Comparison of ENCODE assay signal across 1 cellular context in the genomic region with DNA sequence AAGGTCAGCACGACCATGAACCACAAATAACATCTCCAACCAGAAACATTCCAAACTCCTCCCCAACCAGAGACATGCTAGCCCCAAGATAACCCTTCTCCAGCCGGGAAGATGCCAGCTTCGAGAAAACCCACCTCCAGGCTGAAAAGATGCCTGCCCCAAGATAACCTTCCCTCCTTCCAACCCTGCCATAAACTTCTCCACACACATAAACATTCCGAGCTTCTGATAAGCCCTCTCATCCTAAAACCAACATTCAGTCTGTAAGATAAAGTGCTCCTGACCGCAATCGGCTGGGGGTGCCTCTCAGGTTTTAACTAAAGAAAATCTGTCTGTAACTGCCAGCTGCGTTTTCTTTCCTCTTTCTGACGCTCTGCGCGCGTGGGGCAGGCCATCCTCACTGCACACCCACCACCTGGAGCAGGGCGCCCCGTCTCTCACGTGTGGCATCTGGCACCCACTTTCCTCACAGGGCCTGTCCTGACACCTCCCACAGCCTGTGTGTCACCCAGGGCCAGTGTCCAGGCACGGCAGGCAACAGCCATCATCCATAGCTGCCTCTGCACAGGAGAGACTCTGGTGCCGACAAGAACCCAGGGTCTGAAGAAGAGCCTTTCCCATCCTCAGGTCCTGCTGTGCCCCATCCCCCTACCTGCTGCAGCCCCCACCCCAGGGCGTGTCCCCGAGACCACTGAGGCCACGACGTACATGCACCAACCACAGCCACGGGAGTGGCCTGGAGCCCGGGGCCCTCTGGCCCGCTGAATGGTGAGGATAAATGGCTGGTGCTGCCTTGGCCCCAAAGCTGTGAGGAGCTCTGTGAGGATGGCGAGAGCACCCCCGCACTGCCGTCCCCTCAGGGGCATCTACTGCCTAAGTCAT.
TF ChIP-seq lines count a peak whose summit lies in the region.

No MANE protein-coding gene starts in this region.

TF ChIP-seq in K562, 482 proteins besides CTCF, POLR2A, EP300 and RAD21 (continued from another document and continues in another):
- TF ChIP-seq YY1 (IDR thresholded peaks at IDR 0.05; ENCODE audit: borderline replicate concordance in 1 of 3, control insufficient read depth in 1 of 3, extremely low read depth in 1 of 3, insufficient read depth in 3 of 3, insufficient read length in 1 of 3, insufficient replicate concordance in 2 of 3, low read depth in 1 of 3, low read length in 2 of 3) (no peak), NCOA2 (IDR thresholded peaks at IDR 0.05; ENCODE audit: partially characterized antibody in 2 of 2) (no peak), BCL6 (CRISPR knock-in tag; IDR thresholded peaks at IDR 0.05) (no peak), ESRRA (IDR thresholded peaks at IDR 0.05; ENCODE audit: borderline replicate concordance, low read depth) (peak; percentile 92; the same call in 1 of the 2 replicates), ZNF311 (CRISPR knock-in tag; IDR thresholded peaks at IDR 0.05) (no peak), NFE2 (IDR thresholded peaks at IDR 0.05; ENCODE audit: low read depth) (no peak), NELFE (IDR thresholded peaks at IDR 0.05; ENCODE audit: insufficient read depth, insufficient read length) (no peak), KAT2B (IDR thresholded peaks at IDR 0.05; ENCODE audit: low read depth, low read length) (no peak), FIP1L1 (IDR thresholded peaks at IDR 0.05; ENCODE audit: low read depth, low read length, poor library complexity, severe bottlenecking) (no peak), SNRNP70 (optimal IDR thresholded peaks at IDR 0.05; ENCODE audit: low read depth, low read length) (no peak), BRD4 (IDR thresholded peaks at IDR 0.05) (no peak), XRCC4 (IDR thresholded peaks at IDR 0.05; ENCODE audit: extremely low read depth, insufficient read depth, insufficient read length) (no peak), TARDBP (IDR thresholded peaks at IDR 0.05) (no peak), HOXB6 (CRISPR knock-in tag; IDR thresholded peaks at IDR 0.05; ENCODE audit: borderline replicate concordance) (no peak), KAT7 (CRISPR knock-in tag; IDR thresholded peaks at IDR 0.05; ENCODE audit: borderline replicate concordance) (no peak), TAF15 (IDR thresholded peaks at IDR 0.05; ENCODE audit: low read depth, low read length) (no peak), KDM4B (IDR thresholded peaks at IDR 0.05; ENCODE audit: borderline replicate concordance in 2 of 2, low read depth in 1 of 2) (no peak), RFX5 (IDR thresholded peaks at IDR 0.05; ENCODE audit: low read depth, low read length) (no peak), TBP (optimal IDR thresholded peaks at IDR 0.05; ENCODE audit: low read depth, low read length) (no peak), FOXJ3 (CRISPR knock-in tag; IDR thresholded peaks at IDR 0.05) (no peak), TBL1XR1 (IDR thresholded peaks at IDR 0.05; ENCODE audit: low read length in 2 of 2) (peak in 1 of 2 experiments; percentile 74; a peak in 1 of 4 replicates), ETV1 (tag; conservative IDR thresholded peaks at IDR 0.05; ENCODE audit: low read depth) (no peak), CBX5 (IDR thresholded peaks at IDR 0.05; ENCODE audit: borderline replicate concordance, low read depth) (no peak), MAZ (CRISPR knock-in tag; conservative IDR thresholded peaks at IDR 0.05 in 1 of 2, IDR thresholded peaks at IDR 0.05 in 1 of 2) (peak in 1 of 2 experiments; percentile 23; a peak in 1 of 4 replicates), ZNF717 (CRISPR knock-in tag; IDR thresholded peaks at IDR 0.05) (no peak), GATA2 (CRISPR knock-in tag; IDR thresholded peaks at IDR 0.05) (peak; percentile 48; the same call in 1 of the 2 replicates)
- TF ChIP-seq, protein P1, sequence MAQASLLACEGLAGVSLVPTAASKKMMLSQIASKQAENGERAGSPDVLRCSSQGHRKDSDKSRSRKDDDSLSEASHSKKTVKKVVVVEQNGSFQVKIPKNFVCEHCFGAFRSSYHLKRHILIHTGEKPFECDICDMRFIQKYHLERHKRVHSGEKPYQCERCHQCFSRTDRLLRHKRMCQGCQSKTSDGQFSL (CRISPR knock-in tag; IDR thresholded peaks at IDR 0.05): no peak
- TF ChIP-seq, protein P1 (tag; IDR thresholded peaks at IDR 0.05): no peak
- TF ChIP-seq, protein P2, sequence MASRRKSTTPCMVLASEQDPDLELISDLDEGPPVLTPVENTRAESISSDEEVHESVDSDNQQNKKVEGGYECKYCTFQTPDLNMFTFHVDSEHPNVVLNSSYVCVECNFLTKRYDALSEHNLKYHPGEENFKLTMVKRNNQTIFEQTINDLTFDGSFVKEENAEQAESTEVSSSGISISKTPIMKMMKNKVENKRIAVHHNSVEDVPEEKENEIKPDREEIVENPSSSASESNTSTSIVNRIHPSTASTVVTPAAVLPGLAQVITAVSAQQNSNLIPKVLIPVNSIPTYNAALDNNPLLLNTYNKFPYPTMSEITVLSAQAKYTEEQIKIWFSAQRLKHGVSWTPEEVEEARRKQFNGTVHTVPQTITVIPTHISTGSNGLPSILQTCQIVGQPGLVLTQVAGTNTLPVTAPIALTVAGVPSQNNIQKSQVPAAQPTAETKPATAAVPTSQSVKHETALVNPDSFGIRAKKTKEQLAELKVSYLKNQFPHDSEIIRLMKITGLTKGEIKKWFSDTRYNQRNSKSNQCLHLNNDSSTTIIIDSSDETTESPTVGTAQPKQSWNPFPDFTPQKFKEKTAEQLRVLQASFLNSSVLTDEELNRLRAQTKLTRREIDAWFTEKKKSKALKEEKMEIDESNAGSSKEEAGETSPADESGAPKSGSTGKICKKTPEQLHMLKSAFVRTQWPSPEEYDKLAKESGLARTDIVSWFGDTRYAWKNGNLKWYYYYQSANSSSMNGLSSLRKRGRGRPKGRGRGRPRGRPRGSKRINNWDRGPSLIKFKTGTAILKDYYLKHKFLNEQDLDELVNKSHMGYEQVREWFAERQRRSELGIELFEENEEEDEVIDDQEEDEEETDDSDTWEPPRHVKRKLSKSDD (conservative IDR thresholded peaks at IDR 0.05; ENCODE audit: low read length): no peak
- TF ChIP-seq, protein P3, sequence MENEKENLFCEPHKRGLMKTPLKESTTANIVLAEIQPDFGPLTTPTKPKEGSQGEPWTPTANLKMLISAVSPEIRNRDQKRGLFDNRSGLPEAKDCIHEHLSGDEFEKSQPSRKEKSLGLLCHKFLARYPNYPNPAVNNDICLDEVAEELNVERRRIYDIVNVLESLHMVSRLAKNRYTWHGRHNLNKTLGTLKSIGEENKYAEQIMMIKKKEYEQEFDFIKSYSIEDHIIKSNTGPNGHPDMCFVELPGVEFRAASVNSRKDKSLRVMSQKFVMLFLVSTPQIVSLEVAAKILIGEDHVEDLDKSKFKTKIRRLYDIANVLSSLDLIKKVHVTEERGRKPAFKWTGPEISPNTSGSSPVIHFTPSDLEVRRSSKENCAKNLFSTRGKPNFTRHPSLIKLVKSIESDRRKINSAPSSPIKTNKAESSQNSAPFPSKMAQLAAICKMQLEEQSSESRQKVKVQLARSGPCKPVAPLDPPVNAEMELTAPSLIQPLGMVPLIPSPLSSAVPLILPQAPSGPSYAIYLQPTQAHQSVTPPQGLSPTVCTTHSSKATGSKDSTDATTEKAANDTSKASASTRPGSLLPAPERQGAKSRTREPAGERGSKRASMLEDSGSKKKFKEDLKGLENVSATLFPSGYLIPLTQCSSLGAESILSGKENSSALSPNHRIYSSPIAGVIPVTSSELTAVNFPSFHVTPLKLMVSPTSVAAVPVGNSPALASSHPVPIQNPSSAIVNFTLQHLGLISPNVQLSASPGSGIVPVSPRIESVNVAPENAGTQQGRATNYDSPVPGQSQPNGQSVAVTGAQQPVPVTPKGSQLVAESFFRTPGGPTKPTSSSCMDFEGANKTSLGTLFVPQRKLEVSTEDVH (IDR thresholded peaks at IDR 0.05; ENCODE audit: low read depth, partially characterized antibody): peak; percentile 44
- TF ChIP-seq, protein P4, sequence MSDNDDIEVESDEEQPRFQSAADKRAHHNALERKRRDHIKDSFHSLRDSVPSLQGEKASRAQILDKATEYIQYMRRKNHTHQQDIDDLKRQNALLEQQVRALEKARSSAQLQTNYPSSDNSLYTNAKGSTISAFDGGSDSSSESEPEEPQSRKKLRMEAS (CRISPR knock-in tag; IDR thresholded peaks at IDR 0.05): no peak
- TF ChIP-seq, protein P5, sequence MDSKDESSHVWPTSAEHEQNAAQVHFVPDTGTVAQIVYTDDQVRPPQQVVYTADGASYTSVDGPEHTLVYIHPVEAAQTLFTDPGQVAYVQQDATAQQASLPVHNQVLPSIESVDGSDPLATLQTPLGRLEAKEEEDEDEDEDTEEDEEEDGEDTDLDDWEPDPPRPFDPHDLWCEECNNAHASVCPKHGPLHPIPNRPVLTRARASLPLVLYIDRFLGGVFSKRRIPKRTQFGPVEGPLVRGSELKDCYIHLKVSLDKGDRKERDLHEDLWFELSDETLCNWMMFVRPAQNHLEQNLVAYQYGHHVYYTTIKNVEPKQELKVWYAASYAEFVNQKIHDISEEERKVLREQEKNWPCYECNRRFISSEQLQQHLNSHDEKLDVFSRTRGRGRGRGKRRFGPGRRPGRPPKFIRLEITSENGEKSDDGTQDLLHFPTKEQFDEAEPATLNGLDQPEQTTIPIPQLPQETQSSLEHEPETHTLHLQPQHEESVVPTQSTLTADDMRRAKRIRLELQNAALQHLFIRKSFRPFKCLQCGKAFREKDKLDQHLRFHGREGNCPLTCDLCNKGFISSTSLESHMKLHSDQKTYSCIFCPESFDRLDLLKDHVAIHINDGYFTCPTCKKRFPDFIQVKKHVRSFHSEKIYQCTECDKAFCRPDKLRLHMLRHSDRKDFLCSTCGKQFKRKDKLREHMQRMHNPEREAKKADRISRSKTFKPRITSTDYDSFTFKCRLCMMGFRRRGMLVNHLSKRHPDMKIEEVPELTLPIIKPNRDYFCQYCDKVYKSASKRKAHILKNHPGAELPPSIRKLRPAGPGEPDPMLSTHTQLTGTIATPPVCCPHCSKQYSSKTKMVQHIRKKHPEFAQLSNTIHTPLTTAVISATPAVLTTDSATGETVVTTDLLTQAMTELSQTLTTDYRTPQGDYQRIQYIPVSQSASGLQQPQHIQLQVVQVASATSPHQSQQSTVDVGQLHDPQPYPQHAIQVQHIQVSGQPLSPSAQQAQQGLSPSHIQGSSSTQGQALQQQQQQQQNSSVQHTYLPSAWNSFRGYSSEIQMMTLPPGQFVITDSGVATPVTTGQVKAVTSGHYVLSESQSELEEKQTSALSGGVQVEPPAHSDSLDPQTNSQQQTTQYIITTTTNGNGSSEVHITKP (IDR thresholded peaks at IDR 0.05; ENCODE audit: partially characterized antibody): no peak
- TF ChIP-seq, protein P6, sequence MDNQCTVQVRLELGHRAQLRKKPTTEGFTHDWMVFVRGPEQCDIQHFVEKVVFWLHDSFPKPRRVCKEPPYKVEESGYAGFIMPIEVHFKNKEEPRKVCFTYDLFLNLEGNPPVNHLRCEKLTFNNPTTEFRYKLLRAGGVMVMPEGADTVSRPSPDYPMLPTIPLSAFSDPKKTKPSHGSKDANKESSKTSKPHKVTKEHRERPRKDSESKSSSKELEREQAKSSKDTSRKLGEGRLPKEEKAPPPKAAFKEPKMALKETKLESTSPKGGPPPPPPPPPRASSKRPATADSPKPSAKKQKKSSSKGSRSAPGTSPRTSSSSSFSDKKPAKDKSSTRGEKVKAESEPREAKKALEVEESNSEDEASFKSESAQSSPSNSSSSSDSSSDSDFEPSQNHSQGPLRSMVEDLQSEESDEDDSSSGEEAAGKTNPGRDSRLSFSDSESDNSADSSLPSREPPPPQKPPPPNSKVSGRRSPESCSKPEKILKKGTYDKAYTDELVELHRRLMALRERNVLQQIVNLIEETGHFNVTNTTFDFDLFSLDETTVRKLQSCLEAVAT (IDR thresholded peaks at IDR 0.05): peak in 1 of 2 experiments; percentile 93; a peak in 2 of 4 replicates
- TF ChIP-seq, protein P7, sequence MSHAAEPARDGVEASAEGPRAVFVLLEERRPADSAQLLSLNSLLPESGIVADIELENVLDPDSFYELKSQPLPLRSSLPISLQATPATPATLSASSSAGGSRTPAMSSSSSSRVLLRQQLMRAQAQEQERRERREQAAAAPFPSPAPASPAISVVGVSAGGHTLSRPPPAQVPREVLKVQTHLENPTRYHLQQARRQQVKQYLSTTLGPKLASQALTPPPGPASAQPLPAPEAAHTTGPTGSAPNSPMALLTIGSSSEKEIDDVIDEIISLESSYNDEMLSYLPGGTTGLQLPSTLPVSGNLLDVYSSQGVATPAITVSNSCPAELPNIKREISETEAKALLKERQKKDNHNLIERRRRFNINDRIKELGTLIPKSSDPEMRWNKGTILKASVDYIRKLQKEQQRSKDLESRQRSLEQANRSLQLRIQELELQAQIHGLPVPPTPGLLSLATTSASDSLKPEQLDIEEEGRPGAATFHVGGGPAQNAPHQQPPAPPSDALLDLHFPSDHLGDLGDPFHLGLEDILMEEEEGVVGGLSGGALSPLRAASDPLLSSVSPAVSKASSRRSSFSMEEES (CRISPR knock-in tag; IDR thresholded peaks at IDR 0.05): no peak
- TF ChIP-seq, protein P8, sequence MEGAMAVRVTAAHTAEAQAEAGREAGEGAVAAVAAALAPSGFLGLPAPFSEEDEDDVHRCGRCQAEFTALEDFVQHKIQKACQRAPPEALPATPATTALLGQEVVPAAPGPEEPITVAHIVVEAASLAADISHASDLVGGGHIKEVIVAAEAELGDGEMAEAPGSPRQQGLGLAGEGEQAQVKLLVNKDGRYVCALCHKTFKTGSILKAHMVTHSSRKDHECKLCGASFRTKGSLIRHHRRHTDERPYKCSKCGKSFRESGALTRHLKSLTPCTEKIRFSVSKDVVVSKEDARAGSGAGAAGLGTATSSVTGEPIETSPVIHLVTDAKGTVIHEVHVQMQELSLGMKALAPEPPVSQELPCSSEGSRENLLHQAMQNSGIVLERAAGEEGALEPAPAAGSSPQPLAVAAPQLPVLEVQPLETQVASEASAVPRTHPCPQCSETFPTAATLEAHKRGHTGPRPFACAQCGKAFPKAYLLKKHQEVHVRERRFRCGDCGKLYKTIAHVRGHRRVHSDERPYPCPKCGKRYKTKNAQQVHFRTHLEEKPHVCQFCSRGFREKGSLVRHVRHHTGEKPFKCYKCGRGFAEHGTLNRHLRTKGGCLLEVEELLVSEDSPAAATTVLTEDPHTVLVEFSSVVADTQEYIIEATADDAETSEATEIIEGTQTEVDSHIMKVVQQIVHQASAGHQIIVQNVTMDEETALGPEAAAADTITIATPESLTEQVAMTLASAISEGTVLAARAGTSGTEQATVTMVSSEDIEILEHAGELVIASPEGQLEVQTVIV (CRISPR knock-in tag; IDR thresholded peaks at IDR 0.05; ENCODE audit: borderline replicate concordance): no peak
